12 cellular contexts compared by ENCODE assay signal in the genomic region with DNA sequence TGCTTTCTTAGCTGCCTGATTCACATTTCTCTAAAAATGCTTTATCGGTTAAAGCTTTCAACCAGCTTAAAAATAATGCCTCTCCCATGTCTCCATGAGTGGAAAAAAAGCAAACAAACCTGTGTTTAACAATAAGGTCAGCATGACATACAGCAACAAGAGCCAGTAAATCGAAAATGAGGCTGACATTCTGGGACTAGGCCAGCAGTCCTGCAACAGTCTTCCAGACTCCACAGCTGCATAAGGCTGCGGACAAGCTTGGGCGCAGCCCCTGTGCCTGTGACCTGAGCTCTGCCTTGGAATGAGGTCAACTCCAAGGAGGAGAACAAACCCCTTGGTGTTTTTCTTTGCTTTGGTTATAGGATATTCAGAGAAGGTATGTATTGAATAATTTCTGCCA.
A peak's percentile ranks its signal among the peaks of the same experiment; 100 is the strongest.
DNase-seq lines count a peak whose midpoint lies in the region; ATAC-seq and TF ChIP-seq lines count a peak whose summit lies in the region.
"Had no signal": no experiment of that assay in that cellular context is flagged by ENCODE, and none has a peak within 500 bp of the region (broad histone marks: within the 10 kb centered on the region; RNA-seq: fewer than 3 reads in every experiment).

No MANE protein-coding gene starts in this region.

- intact Hi-C loops in vagina (cut with DNase I) = no loop called here
- intact Hi-C loops in activated T-helper 1 cell treated with anti-CD3 and anti-CD28 coated beads, Interleukin-12 subunit alpha, Interleukin-12 subunit beta, Interleukin-2, Interleukin-4 antibody, amounts not matched to agents 30 ng/mL and 10 ng/mL and 1 ng/mL, durations not matched to agents 14 hours and 24 hours and 36 hours (cut with micrococcal nuclease) = no loop called here

- TF ChIP-seq CTCF in fibroblast of pulmonary artery (IDR thresholded peaks at IDR 0.05; ENCODE audit: low read length, missing control alignments) (no peak), vagina (IDR thresholded peaks at IDR 0.05) (no peak)

- no peak for ATAC-seq in HG03571 (IDR thresholded peaks at IDR 0.05; ENCODE audit: unreplicated experiment)
- ATAC-seq: effector memory CD8-positive, alpha-beta T cell had no signal

- TF ChIP-seq POLR2A in vagina (IDR thresholded peaks at IDR 0.05) = no peak

- no peak overlapping the region for H3K4me3 ChIP-seq in fibroblast of pulmonary artery (replicated peaks; ENCODE audit: low read depth, low read length)
- no peak overlapping the region for H3K4me3 ChIP-seq in vagina

- DNase-seq in NCI-H345 (lab: John Stamatoyannopoulos, UW) (peak; percentile 50), NCI-H345 treated with DMSO at 0.1 percent for 48 hours (lab: John Stamatoyannopoulos, UW; ENCODE audit: unreplicated experiment) (no peak), fibroblast of pulmonary artery (ENCODE audit: low read depth) (peak; percentile 41), myocyte (ENCODE audit: low read depth) (peak; percentile 13), vagina (ENCODE audit: extremely low spot score in 2 of 2) (no peak)
- no peak for DNase-seq in activated effector memory CD4-positive, alpha-beta T cell treated with Interleukin-2 at 50 U/mL for 16 hours
- no peak for DNase-seq in activated T-helper 1 cell treated with anti-CD3 and anti-CD28 coated beads, Interleukin-12 subunit alpha, Interleukin-12 subunit beta, Interleukin-2, Interleukin-4 antibody, amounts not matched to agents 30 ng/mL and 10 ng/mL and 1 ng/mL, durations not matched to agents 14 hours and 24 hours and 36 hours (ENCODE audit: low spot score)
- DNase-seq: activated CD4-positive, alpha-beta T cell treated with anti-CD3 and anti-CD28 coated beads, Interleukin-2, amount 50 U/mL, for 48 hours; effector memory CD8-positive, alpha-beta T cell had no signal

- H3K27me3 ChIP-seq in vagina = no peaks in the 10 kb centered on the region

- H3K9me3 Mint-ChIP-seq in activated T-helper 1 cell treated with anti-CD3 and anti-CD28 coated beads, Interleukin-12 subunit alpha, Interleukin-12 subunit beta, Interleukin-2, Interleukin-4 antibody, amounts not matched to agents 30 ng/mL and 10 ng/mL and 1 ng/mL, durations not matched to agents 14 hours and 24 hours and 36 hours = no peaks in the 10 kb centered on the region

- H3K36me3 ChIP-seq in vagina = no peaks in the 10 kb centered on the region

- H3K27ac ChIP-seq in vagina = peak overlapping the region; percentile 48

- no peak overlapping the region for H3K27ac Mint-ChIP-seq in activated T-helper 1 cell treated with anti-CD3 and anti-CD28 coated beads, Interleukin-12 subunit alpha, Interleukin-12 subunit beta, Interleukin-2, Interleukin-4 antibody, amounts not matched to agents 30 ng/mL and 10 ng/mL and 1 ng/mL, durations not matched to agents 14 hours and 24 hours and 36 hours
- H3K27ac Mint-ChIP-seq: activated naive CD8-positive, alpha-beta T cell; effector memory CD8-positive, alpha-beta T cell; stimulated activated naive CD8-positive, alpha-beta T cell treated with anti-CD3 and anti-CD28 coated beads, Interleukin-15, Interleukin-2, amounts not matched to agents 100 ng/mL and 50 ng/mL, for 24 hours had no signal

- no peaks in the 10 kb centered on the region for H3K4me1 Mint-ChIP-seq in activated T-helper 1 cell treated with anti-CD3 and anti-CD28 coated beads, Interleukin-12 subunit alpha, Interleukin-12 subunit beta, Interleukin-2, Interleukin-4 antibody, amounts not matched to agents 30 ng/mL and 10 ng/mL and 1 ng/mL, durations not matched to agents 14 hours and 24 hours and 36 hours (ENCODE audit: low read depth)

- no peaks in the 10 kb centered on the region for H3K36me3 Mint-ChIP-seq in activated T-helper 1 cell treated with anti-CD3 and anti-CD28 coated beads, Interleukin-12 subunit alpha, Interleukin-12 subunit beta, Interleukin-2, Interleukin-4 antibody, amounts not matched to agents 30 ng/mL and 10 ng/mL and 1 ng/mL, durations not matched to agents 14 hours and 24 hours and 36 hours (ENCODE audit: low read depth)
- H3K36me3 Mint-ChIP-seq: activated naive CD8-positive, alpha-beta T cell had no signal

- peaks cover 31% of the 10 kb centered on the region for H3K4me1 ChIP-seq in vagina

- peaks cover 2% of the 10 kb centered on the region for H3K27me3 Mint-ChIP-seq in activated T-helper 1 cell treated with anti-CD3 and anti-CD28 coated beads, Interleukin-12 subunit alpha, Interleukin-12 subunit beta, Interleukin-2, Interleukin-4 antibody, amounts not matched to agents 30 ng/mL and 10 ng/mL and 1 ng/mL, durations not matched to agents 14 hours and 24 hours and 36 hours (ENCODE audit: insufficient read depth)
- H3K27me3 Mint-ChIP-seq: activated naive CD8-positive, alpha-beta T cell; effector memory CD8-positive, alpha-beta T cell; stimulated activated naive CD8-positive, alpha-beta T cell treated with anti-CD3 and anti-CD28 coated beads, Interleukin-15, Interleukin-2, amounts not matched to agents 100 ng/mL and 50 ng/mL, for 24 hours had no signal

- H3K9me3 ChIP-seq in vagina = no peaks in the 10 kb centered on the region

- no peak overlapping the region for H3K4me3 Mint-ChIP-seq in activated T-helper 1 cell treated with anti-CD3 and anti-CD28 coated beads, Interleukin-12 subunit alpha, Interleukin-12 subunit beta, Interleukin-2, Interleukin-4 antibody, amounts not matched to agents 30 ng/mL and 10 ng/mL and 1 ng/mL, durations not matched to agents 14 hours and 24 hours and 36 hours
- H3K4me3 Mint-ChIP-seq: activated naive CD8-positive, alpha-beta T cell; effector memory CD8-positive, alpha-beta T cell; stimulated activated naive CD8-positive, alpha-beta T cell treated with anti-CD3 and anti-CD28 coated beads, Interleukin-15, Interleukin-2, amounts not matched to agents 100 ng/mL and 50 ng/mL, for 24 hours had no signal

Comparison
In these comparisons a context has a peak if more than half of its experiments do, and no peak if none do; other contexts are left out.
1. DNase-seq: peak in NCI-H345 (single experiment), fibroblast of pulmonary artery (single experiment) and myocyte (single experiment); none in NCI-H345 treated with DMSO at 0.1 percent for 48 hours (single experiment), vagina (0 of 2), activated effector memory CD4-positive, alpha-beta T cell treated with Interleukin-2 at 50 U/mL for 16 hours (single experiment) and activated T-helper 1 cell treated with anti-CD3 and anti-CD28 coated beads, Interleukin-12 subunit alpha, Interleukin-12 subunit beta, Interleukin-2, Interleukin-4 antibody, amounts not matched to agents 30 ng/mL and 10 ng/mL and 1 ng/mL, durations not matched to agents 14 hours and 24 hours and 36 hours (single experiment).